Comparison of ENCODE assay signal across 8 cellular contexts in genomic region chr17:68462381-68463210, GRCh38. TPM values are rescaled to one million over a fixed set of nuclear protein-coding genes. Genes with fewer than 3 reads are reported as not detected.
DNase-seq lines count a peak whose midpoint lies in the region; ATAC-seq, FAIRE-seq and TF ChIP-seq lines count a peak whose summit lies in the region.

No MANE protein-coding gene starts in this region.

- peak; percentile 73 for TF ChIP-seq CTCF in CD14-positive monocyte (IDR thresholded peaks at IDR 0.05)
- TF ChIP-seq CTCF in H1 (IDR thresholded peaks at IDR 0.05; ENCODE audit: control extremely low read depth in 1 of 3, insufficient read depth in 1 of 3, low read depth in 1 of 3, low read length in 3 of 3) = peak; percentile 4 to 72 (median 71)
- TF ChIP-seq CTCF in mesothelial cell of epicardium (IDR thresholded peaks at IDR 0.05; ENCODE audit: unreplicated experiment) = peak; percentile 75

- peak overlapping the region; percentile 20 to 47 for H3K4me2 ChIP-seq in H1 (ENCODE audit: insufficient read depth in 1 of 2, low read depth in 2 of 2, low read length in 2 of 2)

- peak overlapping the region; percentile 6; the same call in 1 of the 2 replicates for H2BK20ac ChIP-seq in H1 (ENCODE audit: low read length)

- H3K4me1 Mint-ChIP-seq in CD14-positive monocyte (peaks cover 33% of the 10 kb centered on the region), mesothelial cell of epicardium (peaks cover 13% of the 10 kb centered on the region)
- peaks cover 63% of the 10 kb centered on the region for H3K4me1 Mint-ChIP-seq in activated CD4-positive, alpha-beta memory T cell treated with anti-CD3 and anti-CD28 coated beads, Interleukin-2, amount 10 ng/mL, durations not matched to agents 7 days and 5 days
- H3K4me1 Mint-ChIP-seq in stimulated activated effector memory CD8-positive, alpha-beta T cell treated with anti-CD3 and anti-CD28 coated beads, Interleukin-12 subunit alpha, Interleukin-12 subunit beta, amount 100 ng/mL, for 72 hours = peaks cover 49% of the 10 kb centered on the region

- H3K18ac ChIP-seq in H1 (ENCODE audit: extremely low read depth, low read length) = peak overlapping the region; percentile 17; the same call in 1 of the 2 replicates

- no peaks in the 10 kb centered on the region for H3K36me3 ChIP-seq in H1 (ENCODE audit: control insufficient read depth in 2 of 4, insufficient read depth in 4 of 4, low read length in 3 of 4)

- H2BK120ac ChIP-seq in H1 (replicated peaks; ENCODE audit: low read depth, low read length) = no peak overlapping the region

- no peak overlapping the region; the same call in 1 of the 2 replicates for H4K8ac ChIP-seq in H1 (ENCODE audit: extremely low read depth, insufficient read depth, low read length)

- no peaks in the 10 kb centered on the region; the same call in 1 of the 2 replicates for H3K23me2 ChIP-seq in H1 (ENCODE audit: low read depth, low read length)

- no peak overlapping the region for H3K23ac ChIP-seq in H1 (ENCODE audit: insufficient read length)

- intact Hi-C loops in CD14-positive monocyte (cut with micrococcal nuclease) = loop anchor here (5.0 to 10.0 kb wide), 3 partner anchors 50 to 498 kb away; partner anchors contain the start of gene PRKAR1A (in 1 of the 2)

- peaks cover 0 to 9% (median 2%) of the 10 kb centered on the region in 4 experiments; a peak in 4 of 7 replicates for H3K4me1 ChIP-seq in H1 (replicated peaks in 1 of 4; ENCODE audit: control insufficient read depth in 3 of 4, insufficient read depth in 4 of 4, low read length in 3 of 4)

- no peaks in the 10 kb centered on the region for H3K79me2 ChIP-seq in H1 (ENCODE audit: control insufficient read depth in 1 of 2, insufficient read depth in 2 of 2, low read length in 2 of 2)

- H3K9me3 Mint-ChIP-seq in CD14-positive monocyte (no peaks in the 10 kb centered on the region), mesothelial cell of epicardium (no peaks in the 10 kb centered on the region)
- no peaks in the 10 kb centered on the region for H3K9me3 Mint-ChIP-seq in activated CD4-positive, alpha-beta memory T cell treated with anti-CD3 and anti-CD28 coated beads, Interleukin-2, amount 10 ng/mL, durations not matched to agents 7 days and 5 days
- H3K9me3 Mint-ChIP-seq in stimulated activated effector memory CD8-positive, alpha-beta T cell treated with anti-CD3 and anti-CD28 coated beads, Interleukin-12 subunit alpha, Interleukin-12 subunit beta, amount 100 ng/mL, for 72 hours = no peaks in the 10 kb centered on the region

- no peaks in the 10 kb centered on the region for H3K9me3 ChIP-seq in H1 (ENCODE audit: insufficient read depth in 2 of 2, low read depth in 1 of 2, low read length in 1 of 2)

- no peak for TF ChIP-seq POLR2A in H1 (IDR thresholded peaks at IDR 0.05; ENCODE audit: control extremely low read depth in 1 of 2, low read depth in 2 of 2, low read length in 2 of 2)

- peak; percentile 74 for ATAC-seq in stimulated activated effector memory CD8-positive, alpha-beta T cell treated with anti-CD3 and anti-CD28 coated beads, Interleukin-12 subunit alpha, Interleukin-12 subunit beta, amount 100 ng/mL, for 72 hours

- no peak overlapping the region for H3K27ac ChIP-seq in H1 (ENCODE audit: low read depth, low read length)

- no peak overlapping the region for H3K14ac ChIP-seq in H1 (ENCODE audit: insufficient read length)

- H4K5ac ChIP-seq in H1 (ENCODE audit: insufficient read length, low read depth, low read length) = no peak overlapping the region

- H2AFZ ChIP-seq in H1 (ENCODE audit: low read length) = peak overlapping the region; percentile 23; the same call in 1 of the 2 replicates

- H3K27ac Mint-ChIP-seq in CD14-positive monocyte (peak overlapping the region in 2 of 7 donors; percentile 36 to 74), mesothelial cell of epicardium (no peak overlapping the region)
- H3K27ac Mint-ChIP-seq in activated CD4-positive, alpha-beta memory T cell treated with anti-CD3 and anti-CD28 coated beads, Interleukin-2, amount 10 ng/mL, durations not matched to agents 7 days and 5 days = peak overlapping the region; percentile 98
- H3K27ac Mint-ChIP-seq in stimulated activated effector memory CD8-positive, alpha-beta T cell treated with anti-CD3 and anti-CD28 coated beads, Interleukin-12 subunit alpha, Interleukin-12 subunit beta, amount 100 ng/mL, for 72 hours = peak overlapping the region; percentile 98

- H4K20me1 ChIP-seq in H1 (replicated peaks in 1 of 2; ENCODE audit: control insufficient read depth in 1 of 2, insufficient read depth in 2 of 2, low read length in 2 of 2) = no peaks in the 10 kb centered on the region

- H2BK12ac ChIP-seq in H1 (ENCODE audit: low read depth, low read length) = peak overlapping the region; percentile 18

- H3K79me1 ChIP-seq in H1 (ENCODE audit: low read depth, low read length) = no peaks in the 10 kb centered on the region

- H2AK5ac ChIP-seq in H1 (ENCODE audit: low read depth, low read length) = no peak overlapping the region

- H3K27me3 Mint-ChIP-seq in CD14-positive monocyte (ENCODE audit: low read depth in 3 of 3) (peaks cover under 1 to 5% (median 3%) of the 10 kb centered on the region in 3 donors), mesothelial cell of epicardium (ENCODE audit: low read depth) (no peaks in the 10 kb centered on the region)
- peaks cover 4% of the 10 kb centered on the region for H3K27me3 Mint-ChIP-seq in activated CD4-positive, alpha-beta memory T cell treated with anti-CD3 and anti-CD28 coated beads, Interleukin-2, amount 10 ng/mL, durations not matched to agents 7 days and 5 days

- no peak overlapping the region; a peak in 1 of 8 replicates for H3K4me3 ChIP-seq in H1 (ENCODE audit: extremely low read depth in 1 of 4, insufficient read depth in 2 of 4, low read depth in 3 of 4, low read length in 4 of 4)

- peak; percentile 97 for FAIRE-seq in GM19239 (lab: Jason Lieb, UNC)
- peak; percentile 80 for FAIRE-seq in H1 (lab: Jason Lieb, UNC)

- H3K9ac ChIP-seq in H1 (replicated peaks in 1 of 4; ENCODE audit: extremely low read depth in 1 of 4, low read depth in 3 of 4, low read length in 3 of 4) = no peak overlapping the region

- peak overlapping the region; percentile 11 for H4K91ac ChIP-seq in H1 (replicated peaks; ENCODE audit: insufficient read length, low read length)

- peak overlapping the region; percentile 9; the same call in 1 of the 2 replicates for H2BK15ac ChIP-seq in H1 (ENCODE audit: low read length)

- POLR2A ChIA-PET in activated CD4-positive, alpha-beta memory T cell treated with anti-CD3 and anti-CD28 coated beads, Interleukin-2, amount 10 ng/mL, durations not matched to agents 7 days and 5 days (lab: Charles Lee) = interaction anchor here (0.8 to 12.1 kb wide), 12 partner anchors 22 to 426 kb away, joined by 3 to 255 read pairs (median 10); partner anchors contain the start of genes AMZ2, ARSG and SLC16A6
- POLR2A ChIA-PET in H1 (lab: Charles Lee; ENCODE audit: partially characterized antibody) = interaction anchor here (1.0 to 1.4 kb wide), 2 partner anchors 260 to 282 kb away, joined by 3 to 4 read pairs; no protein-coding TSS in a partner anchor

- TF ChIP-seq RAD21 in H1 (IDR thresholded peaks at IDR 0.05 in 1 of 2, conservative IDR thresholded peaks at IDR 0.05 in 1 of 2; ENCODE audit: low read depth in 2 of 2, low read length in 2 of 2) = peak; percentile 88 to 92

- no peak overlapping the region for H3K4ac ChIP-seq in H1 (replicated peaks; ENCODE audit: insufficient read length, low read depth, low read length)

- no peak overlapping the region for H3K56ac ChIP-seq in H1 (replicated peaks; ENCODE audit: insufficient read length, low read depth, low read length)

- CTCF ChIA-PET in activated CD4-positive, alpha-beta memory T cell treated with anti-CD3 and anti-CD28 coated beads, Interleukin-2, amount 10 ng/mL, durations not matched to agents 7 days and 5 days (lab: Charles Lee) = interaction anchor here (0.6 to 18.0 kb wide), 19 partner anchors 16 to 405 kb away, joined by 3 to 206 read pairs (median 6); partner anchors contain the start of genes AMZ2 and ARSG
- CTCF ChIA-PET in H1 (lab: Charles Lee; ENCODE audit: partially characterized antibody) = interaction anchor here (0.6 to 3.8 kb wide), 19 partner anchors 11 to 443 kb away, joined by 3 to 18 read pairs (median 3); no protein-coding TSS in a partner anchor

- H3K27me3 ChIP-seq in H1 (replicated peaks in 1 of 4; ENCODE audit: control insufficient read depth in 3 of 4, extremely low read depth in 1 of 4, insufficient read depth in 3 of 4, low read length in 3 of 4) = no peaks in the 10 kb centered on the region

- H3K36me3 Mint-ChIP-seq in CD14-positive monocyte = no peaks in the 10 kb centered on the region
- no peaks in the 10 kb centered on the region for H3K36me3 Mint-ChIP-seq in activated CD4-positive, alpha-beta memory T cell treated with anti-CD3 and anti-CD28 coated beads, Interleukin-2, amount 10 ng/mL, durations not matched to agents 7 days and 5 days (ENCODE audit: low read depth)
- H3K36me3 Mint-ChIP-seq in mesothelial cell of epicardium = no peaks in the 10 kb centered on the region
- no peaks in the 10 kb centered on the region for H3K36me3 Mint-ChIP-seq in stimulated activated effector memory CD8-positive, alpha-beta T cell treated with anti-CD3 and anti-CD28 coated beads, Interleukin-12 subunit alpha, Interleukin-12 subunit beta, amount 100 ng/mL, for 72 hours

- 53% methylated on average over 15 of the region's 15 CpGs; no CpG with 5 or more reads in 1 of the 2 experiments for WGBS in H1 (ENCODE audit: extremely low coverage in 1 of 2, insufficient coverage in 1 of 2, insufficient read length in 1 of 2, insufficient replicate concordance in 2 of 2, low coverage in 1 of 2, low lambda C conversion rate in 2 of 2, missing lambda C conversion rate in 1 of 2), 2 experiments

- H3K4me3 Mint-ChIP-seq in CD14-positive monocyte (no peak overlapping the region), mesothelial cell of epicardium (no peak overlapping the region)
- peak overlapping the region; percentile 32 for H3K4me3 Mint-ChIP-seq in activated CD4-positive, alpha-beta memory T cell treated with anti-CD3 and anti-CD28 coated beads, Interleukin-2, amount 10 ng/mL, durations not matched to agents 7 days and 5 days
- H3K4me3 Mint-ChIP-seq in stimulated activated effector memory CD8-positive, alpha-beta T cell treated with anti-CD3 and anti-CD28 coated beads, Interleukin-12 subunit alpha, Interleukin-12 subunit beta, amount 100 ng/mL, for 72 hours = peak overlapping the region; percentile 90

- no peak for TF ChIP-seq EP300 in H1 (IDR thresholded peaks at IDR 0.05; ENCODE audit: borderline replicate concordance in 1 of 2, low read depth in 2 of 2, low read length in 2 of 2)

- DNase-seq in CD14-positive monocyte (ENCODE audit: low spot score) (peak; percentile 62), GM19239 (ENCODE audit: insufficient read length, low spot score) (peak; percentile 44), HPDE6-E6E7 (ENCODE audit: extremely low spot score) (peak; percentile 77), NCI-H774 (lab: John Stamatoyannopoulos, UW) (peak; percentile 96), H1 (ENCODE audit: low read depth in 1 of 2, low spot score in 2 of 2) (peak; percentile 49 to 76), mesothelial cell of epicardium (ENCODE audit: low spot score in 2 of 2, unreplicated experiment in 2 of 2) (peak; percentile 49 to 67)
- DNase-seq in activated CD4-positive, alpha-beta memory T cell treated with anti-CD3 and anti-CD28 coated beads, Interleukin-2, amount 10 ng/mL, durations not matched to agents 7 days and 5 days = peak; percentile 80
- peak; percentile 62 to 85 for DNase-seq in stimulated activated effector memory CD8-positive, alpha-beta T cell treated with anti-CD3 and anti-CD28 coated beads, Interleukin-12 subunit alpha, Interleukin-12 subunit beta, amount 100 ng/mL, for 72 hours (ENCODE audit: low spot score in 2 of 2)

- peak overlapping the region; percentile 10; the same call in 1 of the 2 replicates for H2BK5ac ChIP-seq in H1 (ENCODE audit: low read depth, low read length)

RNA-seq across cellular contexts. Expression of gene WIPI1, which starts 5.3 kb away (rescaled TPM):
- polyA plus RNA-seq in CD14-positive monocyte (10 to 100 TPM; 19.9 to 22.1 TPM), H1 (2011; rRNA removed) (15.5 and 16.6 TPM in 2 replicates)
- total RNA-seq in activated CD4-positive, alpha-beta memory T cell treated with anti-CD3 and anti-CD28 coated beads, Interleukin-2, amount 10 ng/mL, durations not matched to agents 7 days and 5 days = 10 to 100 TPM; 60.0 to 62.7 TPM
- 14.4 and 17.4 TPM in 2 replicates for total RNA-seq in H1 (2021; fragmentation: NEBNext Ultra II Directional; extraction: Animal tissue kit (Norgen Biotek cat#: 25700))
- polyA plus RNA-seq in H1 (2011; cell fraction: cytosol; rRNA removed) = 21.5 TPM
- polyA plus RNA-seq in H1 (2011; cell fraction: nucleus; rRNA removed) = 24.8 TPM
- 15.9 to 18.8 TPM (median 17.5 TPM) in 4 replicates for polyA plus RNA-seq in H1 (2012, experiment 1 of 2)
- polyA plus RNA-seq in H1 (2012, experiment 2 of 2) = 8.6 TPM
- polyA plus RNA-seq in H1 (2013, experiment 1 of 2) = 15.9 TPM
- 17.0 TPM for polyA plus RNA-seq in H1 (2013, experiment 2 of 2)
- polyA minus RNA-seq in H1 (2011; rRNA and poly(A)+ RNA removed) = 21.9 and 24.0 TPM in 2 replicates
- polyA minus RNA-seq in H1 (2011; cell fraction: cytosol; rRNA and poly(A)+ RNA removed) = 15.6 TPM
- 32.8 TPM for polyA minus RNA-seq in H1 (2011; cell fraction: nucleus; rRNA and poly(A)+ RNA removed)
- 27.2 to 31.7 TPM (median 28.4 TPM) in 3 replicates for total RNA-seq in mesothelial cell of epicardium

RNA-seq across cellular contexts. Expression of gene PRKAR1A, which starts 49.6 kb away (rescaled TPM):
- polyA plus RNA-seq in CD14-positive monocyte = 100 to 1,000 TPM; 300 to 436 TPM
- total RNA-seq in activated CD4-positive, alpha-beta memory T cell treated with anti-CD3 and anti-CD28 coated beads, Interleukin-2, amount 10 ng/mL, durations not matched to agents 7 days and 5 days = 100 to 1,000 TPM; 281 to 287 TPM
- 147 and 149 TPM in 2 replicates for total RNA-seq in H1 (2021; fragmentation: NEBNext Ultra II Directional; extraction: Animal tissue kit (Norgen Biotek cat#: 25700))
- polyA plus RNA-seq in H1 (2011; rRNA removed) = 39.3 and 41.7 TPM in 2 replicates
- 97.8 TPM for polyA plus RNA-seq in H1 (2011; cell fraction: cytosol; rRNA removed)
- 71.6 TPM for polyA plus RNA-seq in H1 (2011; cell fraction: nucleus; rRNA removed)
- 130 to 145 TPM (median 136 TPM) in 4 replicates for polyA plus RNA-seq in H1 (2012, experiment 1 of 2)
- 18.5 TPM for polyA plus RNA-seq in H1 (2012, experiment 2 of 2)
- 54.5 TPM for polyA plus RNA-seq in H1 (2013, experiment 1 of 2)
- polyA plus RNA-seq in H1 (2013, experiment 2 of 2) = 56.0 TPM
- polyA minus RNA-seq in H1 (2011; rRNA and poly(A)+ RNA removed) = 106 and 131 TPM in 2 replicates
- 176 TPM for polyA minus RNA-seq in H1 (2011; cell fraction: cytosol; rRNA and poly(A)+ RNA removed)
- polyA minus RNA-seq in H1 (2011; cell fraction: nucleus; rRNA and poly(A)+ RNA removed) = 124 TPM
- 268 to 276 TPM (median 268 TPM) in 3 replicates for total RNA-seq in mesothelial cell of epicardium

Comparison
In these comparisons a context has a peak if more than half of its experiments do, and no peak if none do; other contexts are left out.
1. DNase-seq: peak in every context shown above with its lines; median percentile 96 in NCI-H774; 80 in activated CD4-positive, alpha-beta memory T cell treated with anti-CD3 and anti-CD28 coated beads, Interleukin-2, amount 10 ng/mL, durations not matched to agents 7 days and 5 days; 77 in HPDE6-E6E7; 74 in stimulated activated effector memory CD8-positive, alpha-beta T cell treated with anti-CD3 and anti-CD28 coated beads, Interleukin-12 subunit alpha, Interleukin-12 subunit beta, amount 100 ng/mL, for 72 hours; 62 in H1; 62 in CD14-positive monocyte; 58 in mesothelial cell of epicardium; 44 in GM19239.
2. H3K4me3 Mint-ChIP-seq: peak in activated CD4-positive, alpha-beta memory T cell treated with anti-CD3 and anti-CD28 coated beads, Interleukin-2, amount 10 ng/mL, durations not matched to agents 7 days and 5 days (single experiment) and stimulated activated effector memory CD8-positive, alpha-beta T cell treated with anti-CD3 and anti-CD28 coated beads, Interleukin-12 subunit alpha, Interleukin-12 subunit beta, amount 100 ng/mL, for 72 hours (single experiment); none in CD14-positive monocyte (0 of 2) and mesothelial cell of epicardium (single experiment).
3. Peak in every context shown above with its lines, with median percentiles within 50 percentile points of each other: CTCF ChIP-seq.